21 cellular contexts compared by ENCODE assay signal in genomic region chr4:151022586-151022985, GRCh38. TPM values are rescaled to one million over a fixed set of nuclear protein-coding genes. Genes with fewer than 3 reads are reported as not detected.
DNase-seq lines count a peak whose midpoint lies in the region; ATAC-seq, FAIRE-seq and TF ChIP-seq lines count a peak whose summit lies in the region.
"Had no signal": no experiment of that assay in that cellular context is flagged by ENCODE, and none has a peak within 500 bp of the region (broad histone marks: within the 10 kb centered on the region; RNA-seq: fewer than 3 reads in every experiment).

No MANE protein-coding gene starts in this region.

- no peak overlapping the region for H4K91ac ChIP-seq in IMR-90 (ENCODE audit: insufficient read depth, low read depth, low read length)

- H3K4me3 ChIP-seq in IMR-90 (ENCODE audit: insufficient read depth, low read depth, low read length): no peak overlapping the region
- no peak overlapping the region for H3K4me3 ChIP-seq in K562
- H3K4me3 ChIP-seq: BLaER1 had no signal

- BruUV-seq in IMR-90 (replicated peaks; lab: Mats Ljungman, UMichigan) (no TSS peak), K562 (replicated peaks; lab: Mats Ljungman, UMichigan) (no TSS peak)

- no peak overlapping the region for H3K56ac ChIP-seq in IMR-90 (ENCODE audit: extremely low read depth, insufficient read depth, low read length)

- DNase-seq in IMR-90: no peak
- DNase-seq in K562 (ENCODE audit: extremely low read depth in 1 of 4, low spot score in 3 of 4): no peak
- no peak for DNase-seq in activated CD4-positive, alpha-beta memory T cell treated with anti-CD3 and anti-CD28 coated beads, Interleukin-2, amount 10 ng/mL, durations not matched to agents 7 days and 5 days
- DNase-seq in NCI-H510A treated with DMSO at 0.1 percent for 48 hours (lab: John Stamatoyannopoulos, UW): no peak
- DNase-seq: 8988T; ACHN; BE2C; C1 segment of cervical spinal cord; Caco-2; Calu3; CD4-positive, alpha-beta T cell; CD8-positive, alpha-beta T cell; DMS79 treated with DMSO at 0.1 percent for 48 hours; GF-D8 had no signal

- TF ChIP-seq POLR2A in IMR-90 (IDR thresholded peaks at IDR 0.05; ENCODE audit: low read depth, low read length): no peak
- no peak for TF ChIP-seq POLR2A in K562 (conservative IDR thresholded peaks at IDR 0.05)

- in situ Hi-C loops in IMR-90 (cut with MboI; ENCODE audit: low sequenced_read_pairs): no loop called here
- in situ Hi-C loops in K562 (cut with MboI): no loop called here

- no peak overlapping the region for H3K14ac ChIP-seq in IMR-90 (replicated peaks; ENCODE audit: low read depth, low read length)

- ATAC-seq in IMR-90 (ENCODE audit: low read depth) (peak; percentile 78), K562 (no peak)
- ATAC-seq: CD8-positive, alpha-beta T cell had no signal

- no peaks in the 10 kb centered on the region for H3K36me3 Mint-ChIP-seq in activated CD4-positive, alpha-beta memory T cell treated with anti-CD3 and anti-CD28 coated beads, Interleukin-2, amount 10 ng/mL, durations not matched to agents 7 days and 5 days (ENCODE audit: low read depth)
- H3K36me3 Mint-ChIP-seq: CD8-positive, alpha-beta T cell had no signal

- H2BK15ac ChIP-seq in IMR-90 (ENCODE audit: low read depth, low read length): no peak overlapping the region

- H3K36me3 ChIP-seq in IMR-90 (ENCODE audit: control insufficient read depth, insufficient read depth, low read length): no peaks in the 10 kb centered on the region
- no peaks in the 10 kb centered on the region for H3K36me3 ChIP-seq in K562 (ENCODE audit: control insufficient read depth, insufficient read depth, low read length)
- H3K36me3 ChIP-seq: BE2C, BLaER1 had no signal

- no peak overlapping the region for H2AK5ac ChIP-seq in IMR-90 (ENCODE audit: low read depth, low read length)

- no peak overlapping the region for H2AK9ac ChIP-seq in IMR-90 (replicated peaks; ENCODE audit: low read depth, low read length, poor library complexity)

- TF ChIP-seq RAD21 in IMR-90 (IDR thresholded peaks at IDR 0.05; ENCODE audit: low read length): no peak
- no peak for TF ChIP-seq RAD21 in K562 (CRISPR knock-in tag; conservative IDR thresholded peaks at IDR 0.05 in 1 of 2, IDR thresholded peaks at IDR 0.05 in 1 of 2)

- H4K8ac ChIP-seq in IMR-90 (ENCODE audit: low read depth in 2 of 2, low read length in 2 of 2): no peak overlapping the region

- intact Hi-C loops in IMR-90 (cut with micrococcal nuclease) (no loop called here), K562 (cut with micrococcal nuclease) (no loop called here)

- no peak overlapping the region for H2BK120ac ChIP-seq in IMR-90 (ENCODE audit: low read depth, low read length)

- H2AFZ ChIP-seq in IMR-90 (replicated peaks; ENCODE audit: low read length, poor library complexity): no peak overlapping the region
- H2AFZ ChIP-seq in K562 (ENCODE audit: low read depth, low read length): peak overlapping the region; percentile 95

- TF ChIP-seq CTCF in 22Rv1 (IDR thresholded peaks at IDR 0.05): no peak
- no peak for TF ChIP-seq CTCF in IMR-90 (conservative IDR thresholded peaks at IDR 0.05; ENCODE audit: low read depth, low read length)
- TF ChIP-seq CTCF in K562 (IDR thresholded peaks at IDR 0.05 in 2 of 3, conservative IDR thresholded peaks at IDR 0.05 in 1 of 3; ENCODE audit: insufficient read depth in 2 of 3, low read depth in 1 of 3, low read length in 3 of 3): no peak

- CTCF ChIA-PET in IMR-90 (lab: Yijun Ruan, JAX): no interaction called here
- CTCF ChIA-PET in K562 (lab: Yijun Ruan, JAX; ENCODE audit: low intra/inter-chr PET ratio): interaction anchor here (0.6 kb wide), 1 partner anchor 700 kb away, joined by 3 read pairs; no protein-coding TSS in a partner anchor
- CTCF ChIA-PET in activated CD4-positive, alpha-beta memory T cell treated with anti-CD3 and anti-CD28 coated beads, Interleukin-2, amount 10 ng/mL, durations not matched to agents 7 days and 5 days (lab: Charles Lee): no interaction called here

- no peaks in the 10 kb centered on the region for H3K4me1 Mint-ChIP-seq in activated CD4-positive, alpha-beta memory T cell treated with anti-CD3 and anti-CD28 coated beads, Interleukin-2, amount 10 ng/mL, durations not matched to agents 7 days and 5 days

- no peaks in the 10 kb centered on the region for H3K79me1 ChIP-seq in IMR-90 (ENCODE audit: low read depth in 1 of 2, low read length in 2 of 2)

- H3K4ac ChIP-seq in IMR-90 (ENCODE audit: low read depth, low read length): no peak overlapping the region

- no peak overlapping the region for H3K9ac ChIP-seq in IMR-90 (ENCODE audit: low read depth, low read length)
- no peak overlapping the region for H3K9ac ChIP-seq in K562 (ENCODE audit: insufficient read depth in 1 of 2, low read depth in 2 of 2, low read length in 2 of 2)
- H3K9ac ChIP-seq: BLaER1 had no signal

- H2BK20ac ChIP-seq in IMR-90 (ENCODE audit: low read depth, low read length): no peak overlapping the region

- no peaks in the 10 kb centered on the region for H3K9me3 Mint-ChIP-seq in activated CD4-positive, alpha-beta memory T cell treated with anti-CD3 and anti-CD28 coated beads, Interleukin-2, amount 10 ng/mL, durations not matched to agents 7 days and 5 days
- H3K9me3 Mint-ChIP-seq: CD4-positive, alpha-beta T cell; CD8-positive, alpha-beta T cell had no signal

- no peak overlapping the region for H3K18ac ChIP-seq in IMR-90 (ENCODE audit: low read depth, low read length)

- no peaks in the 10 kb centered on the region for H3K9me1 ChIP-seq in IMR-90 (ENCODE audit: insufficient read depth, low read length)
- H3K9me1 ChIP-seq in K562 (ENCODE audit: control insufficient read depth, insufficient read depth, low read length): no peaks in the 10 kb centered on the region

- H3K27me3 ChIP-seq in IMR-90 (ENCODE audit: control insufficient read depth, insufficient read depth, low read length): no peaks in the 10 kb centered on the region; the same call in 1 of the 2 replicates
- H3K27me3 ChIP-seq in K562 (ENCODE audit: control insufficient read depth in 2 of 2, insufficient read depth in 2 of 2, low read length in 2 of 2): no peaks in the 10 kb centered on the region
- H3K27me3 ChIP-seq: BE2C, BLaER1 had no signal

- no peak overlapping the region for H2BK5ac ChIP-seq in IMR-90 (ENCODE audit: low read depth, low read length, poor library complexity, severe bottlenecking)

- H3K79me2 ChIP-seq in K562 (ENCODE audit: control insufficient read depth, insufficient read depth, low read length): no peaks in the 10 kb centered on the region

- no peak for TF ChIP-seq EP300 in K562 (IDR thresholded peaks at IDR 0.05; ENCODE audit: low read length)

- H3K27ac ChIP-seq in 22Rv1 (peak overlapping the region; percentile 3; the same call in 1 of the 2 replicates), IMR-90 (ENCODE audit: insufficient read depth, low read length) (no peak overlapping the region), K562 (ENCODE audit: extremely low read depth, low read depth, low read length) (no peak overlapping the region)
- H3K27ac ChIP-seq: BLaER1 had no signal

- no peak overlapping the region for H3K4me2 ChIP-seq in IMR-90 (ENCODE audit: low read depth, low read length)
- H3K4me2 ChIP-seq in K562 (ENCODE audit: insufficient read depth, low read length): no peak overlapping the region
- H3K4me2 ChIP-seq: BLaER1 had no signal

- no peak overlapping the region for H3K27ac Mint-ChIP-seq in activated CD4-positive, alpha-beta memory T cell treated with anti-CD3 and anti-CD28 coated beads, Interleukin-2, amount 10 ng/mL, durations not matched to agents 7 days and 5 days
- H3K27ac Mint-ChIP-seq: CD4-positive, alpha-beta T cell; CD8-positive, alpha-beta T cell had no signal

- no CpG with 5 or more reads among the region's 2 CpGs for whole genome bisulfite sequencing in IMR-90 (ENCODE audit: extremely low coverage in 2 of 2, insufficient read length in 1 of 2), 2 experiments
- WGBS in K562 (ENCODE audit: insufficient coverage, low coverage, missing lambda C conversion rate): 53% methylated on average over 2 of the region's 2 CpGs

- dilution Hi-C loops in IMR-90 (cut with HindIII; ENCODE audit: low sequenced_read_pairs, unreplicated experiment): no loop called here

- H4K5ac ChIP-seq in IMR-90 (ENCODE audit: low read depth, low read length): no peak overlapping the region

- H3K27me3 Mint-ChIP-seq in activated CD4-positive, alpha-beta memory T cell treated with anti-CD3 and anti-CD28 coated beads, Interleukin-2, amount 10 ng/mL, durations not matched to agents 7 days and 5 days: no peaks in the 10 kb centered on the region
- H3K27me3 Mint-ChIP-seq: CD4-positive, alpha-beta T cell had no signal

- H3K23ac ChIP-seq in IMR-90 (ENCODE audit: low read depth, low read length): no peak overlapping the region

- H3K4me3 Mint-ChIP-seq in activated CD4-positive, alpha-beta memory T cell treated with anti-CD3 and anti-CD28 coated beads, Interleukin-2, amount 10 ng/mL, durations not matched to agents 7 days and 5 days: no peak overlapping the region
- H3K4me3 Mint-ChIP-seq: CD4-positive, alpha-beta T cell; CD8-positive, alpha-beta T cell had no signal

- H4K20me1 ChIP-seq in IMR-90 (ENCODE audit: insufficient read depth, low read length) (no peaks in the 10 kb centered on the region), K562 (replicated peaks; ENCODE audit: control insufficient read depth, insufficient read depth, low read length) (no peaks in the 10 kb centered on the region)
- H4K20me1 ChIP-seq: BLaER1 had no signal

- FAIRE-seq in K562 (lab: Jason Lieb, UNC): no peak
- FAIRE-seq: A204.1, D721Med, G401.6, GM12891, GM19239 had no signal

- POLR2A ChIA-PET in IMR-90 (lab: Charles Lee; ENCODE audit: unreplicated experiment): no interaction called here
- POLR2A ChIA-PET in K562 (lab: Yijun Ruan, JAX): no interaction called here
- POLR2A ChIA-PET in activated CD4-positive, alpha-beta memory T cell treated with anti-CD3 and anti-CD28 coated beads, Interleukin-2, amount 10 ng/mL, durations not matched to agents 7 days and 5 days (lab: Charles Lee): no interaction called here

- H3K4me1 ChIP-seq in IMR-90 (ENCODE audit: control insufficient read depth, insufficient read depth, low read length): no peaks in the 10 kb centered on the region
- H3K4me1 ChIP-seq in K562 (replicated peaks in 1 of 2; ENCODE audit: control insufficient read depth in 2 of 2, insufficient read depth in 2 of 2, low read length in 2 of 2): peaks cover 10 to 14% of the 10 kb centered on the region in 2 experiments; a peak in 4 of 5 replicates
- H3K4me1 ChIP-seq: BE2C, BLaER1 had no signal

- no peaks in the 10 kb centered on the region for H3K9me3 ChIP-seq in IMR-90 (ENCODE audit: control insufficient read depth, insufficient read depth, low read length)
- H3K9me3 ChIP-seq in K562 (replicated peaks; ENCODE audit: control insufficient read depth, insufficient read depth, low read depth, low read length): no peaks in the 10 kb centered on the region
- H3K9me3 ChIP-seq: BE2C, BLaER1, Caco-2 had no signal

RNA-seq across cellular contexts. Expression of gene LRBA, which starts 7.5 kb away (rescaled TPM):
- total RNA-seq in IMR-90 (2012; rRNA removed) (48.6 and 51.6 TPM in 2 replicates), K562 (2014; rRNA removed) (55.5 and 60.2 TPM in 2 replicates), K562 (2014; rRNA removed; fragmentation: Illumina TruSeq; extraction: Trizol) (88.7 and 92.7 TPM in 2 replicates), K562 (2015; rRNA removed; fragmentation: Illumina TruSeq; extraction: Trizol) (82.6 and 87.3 TPM in 2 replicates), K562 (2021) (63.0 and 65.9 TPM in 2 replicates)
- polyA plus RNA-seq in IMR-90 (2012; rRNA removed) (8.5 and 10.2 TPM in 2 replicates), K562 (2011; rRNA removed) (36.8 and 46.1 TPM in 2 replicates), K562 (2014; fragmentation: Illumina TruSeq; extraction: Trizol) (46.8 and 59.7 TPM in 2 replicates), K562 (2014; fragmentation: Nextera tagmentation; extraction: Ambion mirVana) (10 to 100 TPM; 24.2 to 32.1 TPM), K562 (2014; rRNA removed) (31.9 and 34.4 TPM in 2 replicates)
- 5.5 and 5.7 TPM in 2 replicates for polyA plus RNA-seq in IMR-90 (2012; cell fraction: cytosol; rRNA removed)
- 4.7 and 10.7 TPM in 2 replicates for polyA plus RNA-seq in IMR-90 (2012; cell fraction: nucleus; rRNA removed; ENCODE audit: low replicate concordance)
- total RNA-seq in K562 (2011; cell fraction: chromatin; rRNA removed; ENCODE audit: low replicate concordance): 104 and 363 TPM in 2 replicates
- total RNA-seq in K562 (2011; cell fraction: nucleolus; rRNA removed): 53.9 and 87.2 TPM in 2 replicates
- total RNA-seq in K562 (2011; cell fraction: nucleoplasm; rRNA removed): 148 and 201 TPM in 2 replicates
- polyA plus RNA-seq in K562 (2011; cell fraction: cytosol; rRNA removed): 29.9 and 41.2 TPM in 2 replicates
- 32.0 and 38.6 TPM in 2 replicates for polyA plus RNA-seq in K562 (2011; cell fraction: nucleus; rRNA removed)
- 42.7 and 50.5 TPM in 2 replicates for polyA plus RNA-seq in K562 (2012)
- 341 and 347 TPM in 2 replicates for polyA minus RNA-seq in K562 (2011; rRNA and poly(A)+ RNA removed)
- polyA minus RNA-seq in K562 (2011; cell fraction: cytosol; rRNA and poly(A)+ RNA removed): 82.8 and 105 TPM in 2 replicates
- polyA minus RNA-seq in K562 (2011; cell fraction: nucleus; rRNA and poly(A)+ RNA removed): 202 and 311 TPM in 2 replicates
- 10 to 100 TPM; 42.4 to 45.2 TPM for total RNA-seq in activated CD4-positive, alpha-beta memory T cell treated with anti-CD3 and anti-CD28 coated beads, Interleukin-2, amount 10 ng/mL, durations not matched to agents 7 days and 5 days
